In the genomic region with DNA sequence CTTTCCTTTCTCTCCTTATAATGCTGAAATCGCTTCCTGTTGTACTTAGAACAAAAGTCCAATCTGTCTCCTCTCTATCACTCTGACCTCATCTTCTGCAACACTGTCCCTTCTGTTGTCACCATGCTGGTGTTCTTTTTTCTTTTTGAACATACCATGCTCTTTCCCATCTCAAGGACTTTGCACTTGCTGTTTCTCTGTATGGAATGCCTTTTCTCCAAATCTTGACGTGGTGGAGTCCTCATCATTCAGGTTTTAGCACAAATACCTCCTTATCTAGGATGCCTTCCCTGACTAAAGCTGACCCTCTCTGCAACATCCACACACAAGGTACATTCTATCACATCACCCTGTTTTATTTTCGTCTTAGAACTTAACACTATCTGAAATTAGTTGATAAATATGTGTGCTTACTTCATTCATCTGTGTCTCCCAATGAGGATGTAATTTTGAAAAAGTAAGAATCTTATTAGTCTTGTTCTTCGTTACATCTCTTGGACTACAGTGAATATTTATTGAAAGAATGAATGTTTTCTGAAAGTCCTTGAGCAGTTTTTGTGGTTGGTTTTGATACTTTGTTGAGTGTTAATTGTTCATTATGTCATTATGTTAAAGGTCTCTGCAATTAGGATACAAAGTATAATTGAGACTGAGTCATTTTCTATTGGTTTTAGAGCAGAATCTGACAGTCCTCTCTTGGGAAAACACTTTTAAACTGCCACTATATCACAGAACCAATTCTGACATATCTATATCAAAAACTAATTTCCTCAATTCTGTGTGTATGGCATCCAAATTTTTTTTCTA, we compare ENCODE assay signal across 10 cellular contexts.
DNase-seq lines count a peak whose midpoint lies in the region; ATAC-seq lines count a peak whose summit lies in the region.
"Had no signal": no experiment of that assay in that cellular context is flagged by ENCODE, and none has a peak within 500 bp of the region (broad histone marks: within the 10 kb centered on the region; RNA-seq: fewer than 3 reads in every experiment).

No MANE protein-coding gene starts in this region.

- H3K4me1 Mint-ChIP-seq in CD8-positive, alpha-beta memory T cell: peaks cover 44 to 59% (median 59%) of the 10 kb centered on the region in 3 donors
- peaks cover 56% of the 10 kb centered on the region for H3K4me1 Mint-ChIP-seq in activated T-helper 2 cell treated with anti-CD3 and anti-CD28 coated beads, Interferon-gamma antibody, Interleukin-2, Interleukin-4, amounts not matched to agents 10 μg/mL and 5 μg/mL and 100 μg/mL, durations not matched to agents 14 hours and 24 hours and 36 hours (ENCODE audit: low read depth)
- H3K4me1 Mint-ChIP-seq in naive B cell: peaks cover 33 to 55% (median 44%) of the 10 kb centered on the region in 3 donors

- H3K27ac Mint-ChIP-seq in CD8-positive, alpha-beta memory T cell: peak overlapping the region; percentile 65 to 96 (median 82)
- H3K27ac Mint-ChIP-seq in activated T-helper 2 cell treated with anti-CD3 and anti-CD28 coated beads, Interferon-gamma antibody, Interleukin-2, Interleukin-4, amounts not matched to agents 10 μg/mL and 5 μg/mL and 100 μg/mL, durations not matched to agents 14 hours and 24 hours and 36 hours: peak overlapping the region; percentile 59
- peak overlapping the region in 5 of 6 donors; percentile 25 to 94 (median 70) for H3K27ac Mint-ChIP-seq in naive B cell

- CTCF ChIA-PET in CD8-positive, alpha-beta memory T cell (lab: Charles Lee): interaction anchor here (0.8 kb wide), 1 partner anchor 19 kb away, joined by 3 read pairs; no protein-coding TSS in a partner anchor

- peaks cover 33% of the 10 kb centered on the region for H3K4me1 ChIP-seq in CD8-positive, alpha-beta memory T cell (ENCODE audit: insufficient read depth, low read length)

- H3K27ac ChIP-seq in CD8-positive, alpha-beta memory T cell (ENCODE audit: low read depth, low read length): no peak overlapping the region

- POLR2A ChIA-PET in CD8-positive, alpha-beta memory T cell (lab: Charles Lee): interaction anchor here (1.2 kb wide), 1 partner anchor 47 kb away, joined by 3 read pairs; no protein-coding TSS in a partner anchor

- H3K9me3 Mint-ChIP-seq in CD8-positive, alpha-beta memory T cell: no peaks in the 10 kb centered on the region
- no peaks in the 10 kb centered on the region for H3K9me3 Mint-ChIP-seq in activated T-helper 2 cell treated with anti-CD3 and anti-CD28 coated beads, Interferon-gamma antibody, Interleukin-2, Interleukin-4, amounts not matched to agents 10 μg/mL and 5 μg/mL and 100 μg/mL, durations not matched to agents 14 hours and 24 hours and 36 hours
- H3K9me3 Mint-ChIP-seq in naive B cell: no peaks in the 10 kb centered on the region

- H3K9me3 ChIP-seq in CD8-positive, alpha-beta memory T cell (ENCODE audit: low read length): no peaks in the 10 kb centered on the region

- intact Hi-C loops in activated T-helper 2 cell treated with anti-CD3 and anti-CD28 coated beads, Interferon-gamma antibody, Interleukin-2, Interleukin-4, amounts not matched to agents 10 μg/mL and 5 μg/mL and 100 μg/mL, durations not matched to agents 14 hours and 24 hours and 36 hours (cut with micrococcal nuclease): loop anchor here (5.0 kb wide), 2 partner anchors 75 to 205 kb away; no protein-coding TSS in a partner anchor
- intact Hi-C loops in sciatic nerve (cut with DNase I): no loop called here

- peak overlapping the region; percentile 10 for H3K4me3 ChIP-seq in CD8-positive, alpha-beta memory T cell (ENCODE audit: low read length)

- ATAC-seq in naive B cell (ENCODE audit: low read depth in 2 of 2) (no peak), left lobe of liver (no peak), sciatic nerve (no peak)

- H3K27me3 ChIP-seq in CD8-positive, alpha-beta memory T cell (ENCODE audit: insufficient read depth, low read length, poor library complexity, severe bottlenecking): no peaks in the 10 kb centered on the region

- H3K36me3 ChIP-seq in CD8-positive, alpha-beta memory T cell (ENCODE audit: insufficient read depth, low read length): no peaks in the 10 kb centered on the region

- peaks cover 0 to 2% (median 0%) of the 10 kb centered on the region in 3 donors for H3K36me3 Mint-ChIP-seq in CD8-positive, alpha-beta memory T cell
- H3K36me3 Mint-ChIP-seq in activated T-helper 2 cell treated with anti-CD3 and anti-CD28 coated beads, Interferon-gamma antibody, Interleukin-2, Interleukin-4, amounts not matched to agents 10 μg/mL and 5 μg/mL and 100 μg/mL, durations not matched to agents 14 hours and 24 hours and 36 hours (ENCODE audit: low read depth): no peaks in the 10 kb centered on the region
- no peaks in the 10 kb centered on the region for H3K36me3 Mint-ChIP-seq in naive B cell

- H3K4me3 Mint-ChIP-seq in CD8-positive, alpha-beta memory T cell: peak overlapping the region; percentile 28 to 74 (median 65)
- peak overlapping the region; percentile 28 for H3K4me3 Mint-ChIP-seq in activated T-helper 2 cell treated with anti-CD3 and anti-CD28 coated beads, Interferon-gamma antibody, Interleukin-2, Interleukin-4, amounts not matched to agents 10 μg/mL and 5 μg/mL and 100 μg/mL, durations not matched to agents 14 hours and 24 hours and 36 hours (ENCODE audit: low read depth)
- H3K4me3 Mint-ChIP-seq in naive B cell: peak overlapping the region in 6 of 8 donors; percentile 11 to 90 (median 60)

- no peak for DNase-seq in CD8-positive, alpha-beta memory T cell
- DNase-seq in HT-29 (ENCODE audit: low spot score) (peak; percentile 29), naive B cell (no peak), HuH-7 (ENCODE audit: low spot score) (no peak), left lobe of liver (ENCODE audit: low spot score) (no peak), NCI-H1105 (lab: John Stamatoyannopoulos, UW) (no peak), sciatic nerve (ENCODE audit: low spot score) (no peak)
- no peak for DNase-seq in activated T-helper 2 cell treated with anti-CD3 and anti-CD28 coated beads, Interferon-gamma antibody, Interleukin-2, Interleukin-4, amounts not matched to agents 10 μg/mL and 5 μg/mL and 100 μg/mL, durations not matched to agents 14 hours and 24 hours and 36 hours (ENCODE audit: low spot score)
- DNase-seq: DMS53; stimulated activated CD4-positive, alpha-beta T cell treated with anti-CD3 and anti-CD28 coated beads, Interleukin-4, amount 100 ng/mL, for 4 hours had no signal

- no peaks in the 10 kb centered on the region for H3K27me3 Mint-ChIP-seq in CD8-positive, alpha-beta memory T cell
- H3K27me3 Mint-ChIP-seq in activated T-helper 2 cell treated with anti-CD3 and anti-CD28 coated beads, Interferon-gamma antibody, Interleukin-2, Interleukin-4, amounts not matched to agents 10 μg/mL and 5 μg/mL and 100 μg/mL, durations not matched to agents 14 hours and 24 hours and 36 hours (ENCODE audit: low read depth): no peaks in the 10 kb centered on the region
- no peaks in the 10 kb centered on the region for H3K27me3 Mint-ChIP-seq in naive B cell
